ENCODE assay signal across 33 cellular contexts in the genomic region with DNA sequence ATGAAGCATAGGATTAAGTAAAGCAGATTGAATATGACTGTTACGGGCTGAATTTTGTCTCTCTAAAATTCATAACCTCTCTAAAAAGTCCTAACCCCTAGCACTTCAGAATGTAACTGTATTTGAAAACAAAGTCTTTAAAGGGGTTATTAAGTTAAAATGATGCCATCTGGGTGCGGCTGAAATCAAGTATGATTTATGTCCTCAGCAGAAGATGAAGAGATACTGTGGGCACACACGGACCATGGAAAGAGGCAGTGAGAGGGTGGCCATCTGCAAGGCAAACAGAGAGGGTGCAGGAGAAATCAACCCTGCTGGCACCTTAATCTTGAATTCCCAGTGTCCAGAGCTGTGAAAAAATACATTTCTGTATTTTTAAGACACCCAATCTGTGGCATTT.
"Had no signal": no experiment of that assay in that cellular context is flagged by ENCODE, and none has a peak within 500 bp of the region (broad histone marks: within the 10 kb centered on the region; RNA-seq: fewer than 3 reads in every experiment).

No MANE protein-coding gene starts in this region.

- H3K27me3 Mint-ChIP-seq: activated B cell treated with CpG ODN at 0.5 μM for 24 hours; activated T-helper 17 cell treated with anti-CD3 and anti-CD28 coated beads, Interleukin-2, amount 50 U/mL, for 72 hours had no signal

- H3K9me3 Mint-ChIP-seq: activated CD4-positive, alpha-beta T cell treated with anti-CD3 and anti-CD28 coated beads, Interleukin-2, amount 10 ng/mL, durations not matched to agents 24 days and 14 days; activated CD8-positive, alpha-beta T cell treated with anti-CD3 and anti-CD28 coated beads for 36 hours; activated T-helper 1 cell treated with anti-CD3 and anti-CD28 coated beads, Interleukin-12 subunit alpha, Interleukin-12 subunit beta, Interleukin-2, Interleukin-4 antibody, amounts not matched to agents 30 ng/mL and 10 ng/mL and 1 ng/mL, durations not matched to agents 14 hours and 24 hours and 36 hours; T-helper 2 cell treated with Interferon-gamma antibody and Interleukin-4, amounts not matched to agents 5 μg/mL and 100 μg/mL, for 36 hours had no signal

- H3K27ac ChIP-seq: adrenal gland, body of pancreas, brain microvascular endothelial cell, breast epithelium, coronary artery, VCaP had no signal

- H3K27me3 ChIP-seq: adrenal gland, body of pancreas, brain microvascular endothelial cell, breast epithelium had no signal

- H3K4me3 ChIP-seq: adrenal gland, body of pancreas, breast epithelium, coronary artery had no signal

- DNase-seq: activated B cell treated with CpG ODN at 0.5 μM for 24 hours; activated CD4-positive, alpha-beta memory T cell treated with anti-CD3 and anti-CD28 coated beads for 36 hours; activated CD4-positive, alpha-beta T cell treated with anti-CD3 and anti-CD28 coated beads for 4 hours; activated CD4-positive, alpha-beta T cell treated with anti-CD3 and anti-CD28 coated beads, Interleukin-2, amount 10 ng/mL, durations not matched to agents 24 days and 14 days; activated CD4-positive, alpha-beta T cell treated with anti-CD3 and anti-CD28 coated beads, Interleukin-2, amount 50 U/mL, for 1 hour; activated CD4-positive, alpha-beta T cell treated with anti-CD3 and anti-CD28 coated beads, Interleukin-2, amount 50 U/mL, for 4 hours; activated CD4-positive, CD25-positive, alpha-beta regulatory T cell treated with anti-CD3 and anti-CD28 coated beads, Interleukin-2, amount 50 U/mL, for 72 hours; activated CD8-positive, alpha-beta memory T cell treated with anti-CD3 and anti-CD28 coated beads, Interleukin-2, amount 50 U/mL, for 4 hours; activated CD8-positive, alpha-beta T cell treated with anti-CD3 and anti-CD28 coated beads for 36 hours; activated effector memory CD4-positive, alpha-beta T cell treated with anti-CD3 and anti-CD28 coated beads, Interleukin-2, amount 50 U/mL, for 16 hours; activated gamma-delta T cell treated with Interleukin-2 at 50 U/mL for 16 hours; activated naive CD4-positive, alpha-beta T cell; activated naive CD4-positive, alpha-beta T cell treated with anti-CD3 and anti-CD28 coated beads for 36 hours; activated naive CD4-positive, alpha-beta T cell treated with anti-CD3 and anti-CD28 coated beads, Interleukin-2, amount 50 U/mL, for 16 hours; activated naive CD8-positive, alpha-beta T cell treated with anti-CD3 and anti-CD28 coated beads for 36 hours; activated T-cell treated with anti-CD3 and anti-CD28 coated beads for 4 hours; activated T-cell treated with anti-CD3 and anti-CD28 coated beads, Interleukin-2, amount 50 U/mL, for 1 hour; activated T-cell treated with anti-CD3 and anti-CD28 coated beads, Interleukin-2, amount 50 U/mL, for 4 hours; activated T-cell treated with anti-CD3 and anti-CD28 coated beads, Interleukin-2, amount 50 U/mL, for 72 hours; adrenal gland; amniotic stem cell; aorta; body of pancreas; brain microvascular endothelial cell; central memory CD4-positive, alpha-beta T cell; T-helper 9 cell had no signal

- H3K36me3 ChIP-seq: adrenal gland, brain microvascular endothelial cell, breast epithelium had no signal

- H3K36me3 Mint-ChIP-seq: activated CD4-positive, alpha-beta memory T cell treated with anti-CD3 and anti-CD28 coated beads for 36 hours; activated naive CD8-positive, alpha-beta T cell treated with anti-CD3 and anti-CD28 coated beads for 36 hours had no signal

- H3K27ac Mint-ChIP-seq: activated B cell treated with CpG ODN at 0.5 μM for 24 hours; activated CD4-positive, alpha-beta memory T cell treated with anti-CD3 and anti-CD28 coated beads for 36 hours; activated CD4-positive, alpha-beta T cell treated with anti-CD3 and anti-CD28 coated beads, Interleukin-2, amount 10 ng/mL, durations not matched to agents 24 days and 14 days; activated CD8-positive, alpha-beta T cell treated with anti-CD3 and anti-CD28 coated beads for 36 hours; activated naive CD4-positive, alpha-beta T cell treated with anti-CD3 and anti-CD28 coated beads for 36 hours; activated naive CD4-positive, alpha-beta T cell treated with anti-CD3 and anti-CD28 coated beads, Interleukin-2, amount 50 U/mL, for 72 hours; activated naive CD8-positive, alpha-beta T cell treated with anti-CD3 and anti-CD28 coated beads for 36 hours; activated T-cell treated with anti-CD3 and anti-CD28 coated beads, Interleukin-2, amount 50 U/mL, for 72 hours; activated T-helper 1 cell treated with anti-CD3 and anti-CD28 coated beads, Interleukin-12 subunit alpha, Interleukin-12 subunit beta, Interleukin-2, Interleukin-4 antibody, amounts not matched to agents 30 ng/mL and 10 ng/mL and 1 ng/mL, durations not matched to agents 14 hours and 24 hours and 36 hours; activated T-helper 17 cell treated with anti-CD3 and anti-CD28 coated beads, Interleukin-2, amount 50 U/mL, for 72 hours; T-helper 2 cell treated with Interferon-gamma antibody and Interleukin-4, amounts not matched to agents 5 μg/mL and 100 μg/mL, for 36 hours had no signal

- H3K4me1 ChIP-seq: breast epithelium had no signal

- H3K4me1 Mint-ChIP-seq: activated CD4-positive, alpha-beta T cell treated with anti-CD3 and anti-CD28 coated beads, Interleukin-2, amount 10 ng/mL, durations not matched to agents 24 days and 14 days; activated naive CD8-positive, alpha-beta T cell treated with anti-CD3 and anti-CD28 coated beads for 36 hours; activated T-helper 17 cell treated with anti-CD3 and anti-CD28 coated beads, Interleukin-2, amount 50 U/mL, for 72 hours had no signal

- H3K9me3 ChIP-seq: adrenal gland had no signal

- H3K4me3 Mint-ChIP-seq: activated B cell treated with CpG ODN at 0.5 μM for 24 hours; activated CD4-positive, alpha-beta memory T cell treated with anti-CD3 and anti-CD28 coated beads for 36 hours; activated CD4-positive, alpha-beta T cell treated with anti-CD3 and anti-CD28 coated beads, Interleukin-2, amount 10 ng/mL, durations not matched to agents 24 days and 14 days; activated CD8-positive, alpha-beta T cell treated with anti-CD3 and anti-CD28 coated beads for 36 hours; activated naive CD4-positive, alpha-beta T cell treated with anti-CD3 and anti-CD28 coated beads for 36 hours; activated naive CD8-positive, alpha-beta T cell treated with anti-CD3 and anti-CD28 coated beads for 36 hours; activated T-cell treated with anti-CD3 and anti-CD28 coated beads, Interleukin-2, amount 50 U/mL, for 4 hours; activated T-cell treated with anti-CD3 and anti-CD28 coated beads, Interleukin-2, amount 50 U/mL, for 72 hours; activated T-helper 1 cell treated with anti-CD3 and anti-CD28 coated beads, Interleukin-12 subunit alpha, Interleukin-12 subunit beta, Interleukin-2, Interleukin-4 antibody, amounts not matched to agents 30 ng/mL and 10 ng/mL and 1 ng/mL, durations not matched to agents 14 hours and 24 hours and 36 hours; activated T-helper 17 cell treated with anti-CD3 and anti-CD28 coated beads, Interleukin-2, amount 50 U/mL, for 72 hours; T-helper 2 cell treated with Interferon-gamma antibody and Interleukin-4, amounts not matched to agents 5 μg/mL and 100 μg/mL, for 36 hours had no signal
